In genomic region chr12:47705239-47705570, GRCh38 we compare ENCODE assay signal across 8 cellular contexts. TPM values are rescaled to one million over a fixed set of nuclear protein-coding genes. Genes with fewer than 3 reads are reported as not detected.
DNase-seq lines count a peak whose midpoint lies in the region; ATAC-seq and TF ChIP-seq lines count a peak whose summit lies in the region.

No MANE protein-coding gene starts in this region.

- no peak for DNase-seq in GM12864 (ENCODE audit: low read depth)
- peak; percentile 25 for DNase-seq in RKO (ENCODE audit: low spot score)
- DNase-seq in esophagus muscularis mucosa (ENCODE audit: extremely low spot score): no peak
- no peak for DNase-seq in prostate gland (ENCODE audit: low spot score)
- DNase-seq in occipital lobe (lab: John Stamatoyannopoulos, UW): no peak
- DNase-seq in HCEC 1CT: no peak
- DNase-seq in D341Med (ENCODE audit: low spot score): no peak

- H3K4me1 ChIP-seq in esophagus muscularis mucosa (peaks cover 12 to 32% (median 28%) of the 10 kb centered on the region in 4 donors), prostate gland (replicated peaks) (no peaks in the 10 kb centered on the region)

- intact Hi-C loops in esophagus muscularis mucosa (cut with DNase I): no loop called here
- intact Hi-C loops in prostate gland (cut with DNase I): no loop called here

- H3K27me3 ChIP-seq in esophagus muscularis mucosa (no peaks in the 10 kb centered on the region), prostate gland (replicated peaks; ENCODE audit: insufficient read depth) (no peaks in the 10 kb centered on the region)

- no peak for TF ChIP-seq CTCF in GM12864 (IDR thresholded peaks at IDR 0.05; ENCODE audit: low read depth, low read length, missing control alignments)
- TF ChIP-seq CTCF in esophagus muscularis mucosa (IDR thresholded peaks at IDR 0.05): no peak
- no peak for TF ChIP-seq CTCF in prostate gland (IDR thresholded peaks at IDR 0.05)

- no peak for TF ChIP-seq EP300 in esophagus muscularis mucosa (IDR thresholded peaks at IDR 0.05)

- H3K4me3 ChIP-seq in GM12864 (ENCODE audit: low read depth, low read length): peak overlapping the region; percentile 79
- peak overlapping the region; percentile 82 to 100 (median 95) for H3K4me3 ChIP-seq in esophagus muscularis mucosa
- H3K4me3 ChIP-seq in prostate gland: peak overlapping the region; percentile 75 to 93

- H3K27ac ChIP-seq in esophagus muscularis mucosa (replicated peaks in 1 of 4) (peak overlapping the region; percentile 85 to 97 (median 91)), prostate gland (peak overlapping the region; percentile 76 to 77)

- H3K36me3 ChIP-seq in esophagus muscularis mucosa (peaks cover 0 to 11% (median 8%) of the 10 kb centered on the region in 4 donors), prostate gland (no peaks in the 10 kb centered on the region)

- H3K9me3 ChIP-seq in esophagus muscularis mucosa (no peaks in the 10 kb centered on the region), prostate gland (no peaks in the 10 kb centered on the region)

- no peak for ATAC-seq in GM21786 (IDR thresholded peaks at IDR 0.05; ENCODE audit: unreplicated experiment)

- TF ChIP-seq POLR2A in esophagus muscularis mucosa (IDR thresholded peaks at IDR 0.05; ENCODE audit: low read depth) (no peak), prostate gland (IDR thresholded peaks at IDR 0.05) (no peak)

- 1% methylated on average over 9 of the region's 9 CpGs for WGBS in esophagus muscularis mucosa
- WGBS in prostate gland: 0% methylated on average over 9 of the region's 9 CpGs

RNA-seq across cellular contexts. Expression of gene RPAP3, which starts 0.6 kb away (rescaled TPM):
- total RNA-seq in esophagus muscularis mucosa (10 to 100 TPM; 10.3 to 17.9 (median 13.5) TPM), prostate gland (10 to 100 TPM; 15.0 to 26.5 TPM), occipital lobe (24.3 TPM)

RNA-seq across cellular contexts. Expression of gene ENDOU, which starts 20.1 kb away (rescaled TPM):
- total RNA-seq in esophagus muscularis mucosa: 1 to 10 TPM in 1 of 4 donors, under 1 TPM in 1, not detected in 2; 0.39 to 2.0 TPM
- 1 to 10 TPM in 1 of 2 donors, not detected in 1; 1.0 TPM for total RNA-seq in prostate gland
- total RNA-seq in occipital lobe: not detected

RNA-seq across cellular contexts. Expression of gene RAPGEF3, which starts 53.5 kb away (rescaled TPM):
- 10 to 100 TPM; 18.3 to 48.2 (median 32.5) TPM for total RNA-seq in esophagus muscularis mucosa
- 10 to 100 TPM; 19.1 to 28.5 TPM for total RNA-seq in prostate gland
- 9.0 TPM for total RNA-seq in occipital lobe
